15 cellular contexts compared by ENCODE assay signal in the genomic region with DNA sequence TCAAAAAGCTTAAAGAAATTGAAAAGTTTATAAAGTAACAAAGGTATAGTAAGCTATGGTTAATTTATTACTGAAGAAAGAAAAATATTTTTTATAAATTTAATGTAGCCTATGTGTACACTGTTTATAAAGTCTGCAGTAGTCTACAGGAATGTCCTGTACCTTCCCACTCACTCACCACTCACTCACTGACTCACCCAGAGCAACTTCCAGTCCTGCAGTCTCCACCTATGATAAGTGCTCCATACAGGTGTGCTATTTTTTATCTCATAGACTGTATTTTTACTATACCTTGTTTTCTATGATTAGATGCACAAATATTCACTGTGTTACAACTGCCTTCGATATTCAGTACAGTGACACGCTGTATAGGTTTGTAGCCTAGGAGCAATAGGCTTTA.
DNase-seq lines count a peak whose midpoint lies in the region; ATAC-seq and TF ChIP-seq lines count a peak whose summit lies in the region.
"Had no signal": no experiment of that assay in that cellular context is flagged by ENCODE, and none has a peak within 500 bp of the region (broad histone marks: within the 10 kb centered on the region; RNA-seq: fewer than 3 reads in every experiment).

No MANE protein-coding gene starts in this region.

- no peak overlapping the region for H2AFZ ChIP-seq in mammary epithelial cell (ENCODE audit: low read depth, low read length)
- H2AFZ ChIP-seq: GM23338 had no signal

- WGBS in mammary epithelial cell (ENCODE audit: low coverage, missing lambda C conversion rate), result 97% methylated on average over 2 of the region's 2 CpGs

- CTCF ChIA-PET in mammary epithelial cell (lab: Charles Lee; ENCODE audit: low non-redundant PET), result interaction anchor here (0.6 kb wide), 1 partner anchor 1641 kb away, joined by 4 read pairs; no protein-coding TSS in a partner anchor
- CTCF ChIA-PET in CD4-positive, alpha-beta memory T cell (lab: Charles Lee; ENCODE audit: partially characterized antibody), result no interaction called here

- no peak overlapping the region for H3K4me2 ChIP-seq in mammary epithelial cell (ENCODE audit: insufficient read depth, low read depth, low read length)
- H3K4me2 ChIP-seq: BLaER1, GM23338 had no signal

- H4K20me1 ChIP-seq in mammary epithelial cell (ENCODE audit: insufficient read depth, low read length), result no peaks in the 10 kb centered on the region
- H4K20me1 ChIP-seq: BLaER1 had no signal

- dilution Hi-C loops in mammary epithelial cell (cut with HindIII; ENCODE audit: low sequenced_read_pairs), result no loop called here

- no peak overlapping the region for H3K27ac ChIP-seq in mammary epithelial cell (ENCODE audit: insufficient read depth, low read depth, low read length)
- no peak overlapping the region for H3K27ac ChIP-seq in breast epithelium
- H3K27ac ChIP-seq in foreskin keratinocyte, result no peak overlapping the region
- no peak overlapping the region for H3K27ac ChIP-seq in left lung
- no peak overlapping the region for H3K27ac ChIP-seq in CD4-positive, alpha-beta memory T cell (ENCODE audit: low read depth, low read length)
- H3K27ac ChIP-seq: 22Rv1, BLaER1 had no signal

- peaks cover 7% of the 10 kb centered on the region for H3K4me1 ChIP-seq in mammary epithelial cell (ENCODE audit: insufficient read depth, low read length)
- H3K4me1 ChIP-seq in breast epithelium, result no peaks in the 10 kb centered on the region
- peaks cover 4% of the 10 kb centered on the region for H3K4me1 ChIP-seq in foreskin keratinocyte
- H3K4me1 ChIP-seq in left lung, result peaks cover 0 to 10% of the 10 kb centered on the region in 2 donors
- peaks cover 13% of the 10 kb centered on the region for H3K4me1 ChIP-seq in CD4-positive, alpha-beta memory T cell (ENCODE audit: insufficient read depth, low read length)

- H3K36me3 ChIP-seq in mammary epithelial cell (ENCODE audit: insufficient read depth, low read length) (no peaks in the 10 kb centered on the region), breast epithelium (no peaks in the 10 kb centered on the region), left lung (no peaks in the 10 kb centered on the region)
- H3K36me3 ChIP-seq in CD4-positive, alpha-beta memory T cell (ENCODE audit: insufficient read depth, low read length), result no peaks in the 10 kb centered on the region
- H3K36me3 ChIP-seq: BLaER1 had no signal

- no peak overlapping the region for H3K4me3 ChIP-seq in mammary epithelial cell (replicated peaks in 1 of 3; ENCODE audit: insufficient read depth in 1 of 3, low read depth in 2 of 3, low read length in 3 of 3)
- H3K4me3 ChIP-seq in breast epithelium, result no peak overlapping the region
- no peak overlapping the region for H3K4me3 ChIP-seq in left lung
- no peak overlapping the region for H3K4me3 ChIP-seq in CD4-positive, alpha-beta memory T cell (ENCODE audit: low read length in 2 of 2)
- H3K4me3 ChIP-seq: BLaER1, GM12878, GM23338 had no signal

- H3K4me1 Mint-ChIP-seq in CD4-positive, alpha-beta memory T cell, result peaks cover 11 to 16% (median 13%) of the 10 kb centered on the region in 4 donors

- H3K9me3 Mint-ChIP-seq in CD4-positive, alpha-beta memory T cell, result no peaks in the 10 kb centered on the region
- H3K9me3 Mint-ChIP-seq: GM23338, IgD-negative memory B cell had no signal

- ATAC-seq in foreskin keratinocyte (peak; percentile 98), left lung (peak; percentile 45), HG03175 (IDR thresholded peaks at IDR 0.05; ENCODE audit: unreplicated experiment) (no peak)
- ATAC-seq: GM12878, GM23338 had no signal

- intact Hi-C loops in mammary epithelial cell (cut with micrococcal nuclease), result no loop called here
- intact Hi-C loops in breast epithelium (cut with DNase I; ENCODE audit: low total_unique reads), result no loop called here
- intact Hi-C loops in left lung (cut with DNase I), result no loop called here
- intact Hi-C loops in CD4-positive, alpha-beta memory T cell (cut with micrococcal nuclease), result no loop called here

- H3K4me3 Mint-ChIP-seq in CD4-positive, alpha-beta memory T cell, result no peak overlapping the region
- H3K4me3 Mint-ChIP-seq: GM23338, IgD-negative memory B cell had no signal

- no TSS peak for BruUV-seq in mammary epithelial cell (replicated peaks; lab: Mats Ljungman, UMichigan)

- H3K27me3 Mint-ChIP-seq in CD4-positive, alpha-beta memory T cell, result no peaks in the 10 kb centered on the region

- DNase-seq in mammary epithelial cell (peak; percentile 56), breast epithelium (ENCODE audit: low spot score in 2 of 2) (no peak), foreskin keratinocyte (peak; percentile 34 to 68), left lung (no peak), cerebellar cortex (ENCODE audit: low spot score) (no peak)
- no peak for DNase-seq in activated CD4-positive, alpha-beta T cell treated with anti-CD3 and anti-CD28 coated beads for 48 hours
- no peak for DNase-seq in CD4-positive, alpha-beta memory T cell
- DNase-seq: AML-193, H7 had no signal

- POLR2A ChIA-PET in CD4-positive, alpha-beta memory T cell (lab: Charles Lee; ENCODE audit: partially characterized antibody), result no interaction called here

- no peak for TF ChIP-seq CTCF in mammary epithelial cell (conservative IDR thresholded peaks at IDR 0.05 in 1 of 2, IDR thresholded peaks at IDR 0.05 in 1 of 2; ENCODE audit: extremely low read depth in 1 of 2, insufficient read depth in 1 of 2, low read depth in 1 of 2, low read length in 2 of 2)
- TF ChIP-seq CTCF in breast epithelium (IDR thresholded peaks at IDR 0.05), result no peak
- TF ChIP-seq CTCF in foreskin keratinocyte (conservative IDR thresholded peaks at IDR 0.05), result no peak
- no peak for TF ChIP-seq CTCF in left lung (IDR thresholded peaks at IDR 0.05)

- H3K27me3 ChIP-seq in mammary epithelial cell (ENCODE audit: insufficient read depth, low read length) (peaks cover 7% of the 10 kb centered on the region), breast epithelium (no peaks in the 10 kb centered on the region), foreskin keratinocyte (peaks cover 5% of the 10 kb centered on the region), left lung (no peaks in the 10 kb centered on the region)
- no peaks in the 10 kb centered on the region for H3K27me3 ChIP-seq in CD4-positive, alpha-beta memory T cell (ENCODE audit: insufficient read depth, low read length)
- H3K27me3 ChIP-seq: BLaER1 had no signal

- H3K27ac Mint-ChIP-seq in CD4-positive, alpha-beta memory T cell, result no peak overlapping the region
- H3K27ac Mint-ChIP-seq: GM23338, IgD-negative memory B cell had no signal

- no peaks in the 10 kb centered on the region for H3K36me3 Mint-ChIP-seq in CD4-positive, alpha-beta memory T cell
- H3K36me3 Mint-ChIP-seq: IgD-negative memory B cell had no signal

- H3K79me2 ChIP-seq in mammary epithelial cell (ENCODE audit: insufficient read depth, low read length), result no peaks in the 10 kb centered on the region

- H3K9me3 ChIP-seq in mammary epithelial cell (replicated peaks; ENCODE audit: insufficient read depth, low read length) (no peaks in the 10 kb centered on the region), breast epithelium (no peaks in the 10 kb centered on the region), left lung (no peaks in the 10 kb centered on the region)
- H3K9me3 ChIP-seq in CD4-positive, alpha-beta memory T cell (ENCODE audit: control insufficient read depth in 1 of 2, low read length in 2 of 2), result no peaks in the 10 kb centered on the region
- H3K9me3 ChIP-seq: BLaER1 had no signal

- in situ Hi-C loops in mammary epithelial cell (cut with MboI; ENCODE audit: low sequenced_read_pairs in 2 of 2), result loop anchor here (10.0 to 25.0 kb wide), 3 partner anchors 128 to 361 kb away; no protein-coding TSS in a partner anchor

- H3K9ac ChIP-seq in mammary epithelial cell (ENCODE audit: insufficient read depth, low read length), result no peak overlapping the region
- H3K9ac ChIP-seq: BLaER1 had no signal

- TF ChIP-seq POLR2A in breast epithelium (IDR thresholded peaks at IDR 0.05), result no peak

Comparison
In these comparisons a context has a peak if more than half of its experiments do, and no peak if none do; other contexts are left out.
1. DNase-seq: peak in mammary epithelial cell (single experiment) and foreskin keratinocyte (2 of 2); none in breast epithelium (0 of 2), left lung (0 of 2), activated CD4-positive, alpha-beta T cell treated with anti-CD3 and anti-CD28 coated beads for 48 hours (single experiment), cerebellar cortex (single experiment) and CD4-positive, alpha-beta memory T cell (0 of 5).